16 cellular contexts compared by ENCODE assay signal in genomic region chr9:13181652-13182051, GRCh38.
DNase-seq lines count a peak whose midpoint lies in the region; ATAC-seq and TF ChIP-seq lines count a peak whose summit lies in the region.
"Had no signal": no experiment of that assay in that cellular context is flagged by ENCODE, and none has a peak within 500 bp of the region (broad histone marks: within the 10 kb centered on the region; RNA-seq: fewer than 3 reads in every experiment).

No MANE protein-coding gene starts in this region.

- no peaks in the 10 kb centered on the region for H4K20me1 ChIP-seq in GM23338 (replicated peaks; ENCODE audit: insufficient read depth)

- no peaks in the 10 kb centered on the region for H3K9me2 ChIP-seq in GM23338 (ENCODE audit: insufficient read depth)

- ATAC-seq in GM23338, result no peak
- no peak for ATAC-seq in HG03159 (IDR thresholded peaks at IDR 0.05; ENCODE audit: unreplicated experiment)
- ATAC-seq in GM21825 (IDR thresholded peaks at IDR 0.05; ENCODE audit: unreplicated experiment), result no peak
- ATAC-seq in stimulated activated naive CD8-positive, alpha-beta T cell treated with anti-CD3 and anti-CD28 coated beads, Interleukin-15, Interleukin-2, amounts not matched to agents 100 U/mL and 50 U/mL, for 24 hours, result no peak
- ATAC-seq: activated T-cell treated with anti-CD3 and anti-CD28 coated beads, Interleukin-2, amount 50 U/mL, for 72 hours; CD8-positive, alpha-beta T cell; gastroesophageal sphincter; left lung had no signal

- H2BK120ac ChIP-seq in trophoblast cell (ENCODE audit: insufficient read depth, low read length, poor library complexity), result no peak overlapping the region

- no peak overlapping the region for H4K8ac ChIP-seq in trophoblast cell (ENCODE audit: low read depth, low read length)

- H2AFZ ChIP-seq in GM23338 (no peak overlapping the region), trophoblast cell (ENCODE audit: insufficient read depth, low read length, poor library complexity) (no peak overlapping the region)

- H3K4me1 ChIP-seq in GM23338 (ENCODE audit: insufficient read depth) (no peaks in the 10 kb centered on the region), trophoblast cell (ENCODE audit: control insufficient read depth in 1 of 2, insufficient read depth in 2 of 2, low read length in 2 of 2) (peaks cover 2% of the 10 kb centered on the region in 2 experiments)
- H3K4me1 ChIP-seq: left lung had no signal

- peaks cover 19% of the 10 kb centered on the region; the same call in 1 of the 2 replicates for H3K36me3 ChIP-seq in GM23338 (ENCODE audit: insufficient read depth)
- no peaks in the 10 kb centered on the region for H3K36me3 ChIP-seq in trophoblast cell (ENCODE audit: control insufficient read depth in 1 of 2, insufficient read depth in 2 of 2, low read length in 2 of 2)

- no peaks in the 10 kb centered on the region for H3K4me1 Mint-ChIP-seq in GM23338

- H3F3A ChIP-seq in GM23338 (replicated peaks; ENCODE audit: low read depth), result no peaks in the 10 kb centered on the region

- H3K27me3 ChIP-seq in GM23338 (ENCODE audit: insufficient read depth) (no peaks in the 10 kb centered on the region), trophoblast cell (ENCODE audit: insufficient read depth, low read length) (no peaks in the 10 kb centered on the region)
- H3K27me3 ChIP-seq: gastroesophageal sphincter, left lung had no signal

- H3K4ac ChIP-seq in trophoblast cell (ENCODE audit: low read depth, low read length), result no peak overlapping the region

- H3K9me3 ChIP-seq in trophoblast cell (ENCODE audit: insufficient read depth, low read depth, low read length), result no peaks in the 10 kb centered on the region
- H3K9me3 ChIP-seq: gastroesophageal sphincter, left lung had no signal

- H3K4me2 ChIP-seq in GM23338 (no peak overlapping the region), trophoblast cell (ENCODE audit: low read length) (no peak overlapping the region)
- H3K4me2 ChIP-seq: smooth muscle cell had no signal

- DNase-seq in GM23338 (ENCODE audit: low spot score) (peak; percentile 9), NCI-H82 (lab: John Stamatoyannopoulos, UW) (peak; percentile 90), fibroblast of gingiva (ENCODE audit: low read depth) (peak; percentile 13), trophoblast cell (peak; percentile 98 to 99)
- DNase-seq in stimulated activated naive CD8-positive, alpha-beta T cell treated with anti-CD3 and anti-CD28 coated beads, Interleukin-15, Interleukin-2, amounts not matched to agents 100 U/mL and 50 U/mL, for 24 hours, result no peak
- DNase-seq: activated CD4-positive, alpha-beta T cell treated with anti-CD3 and anti-CD28 coated beads for 48 hours; activated T-cell treated with anti-CD3 and anti-CD28 coated beads, Interleukin-2, amount 50 U/mL, for 72 hours; CD8-positive, alpha-beta T cell; left lung; NCI-H1930; T-helper 1 cell had no signal

- H3K79me2 ChIP-seq in GM23338 (replicated peaks; ENCODE audit: insufficient read depth) (no peaks in the 10 kb centered on the region), trophoblast cell (ENCODE audit: control insufficient read depth, insufficient read depth, low read length, poor library complexity) (no peaks in the 10 kb centered on the region)

- H3K4me3 ChIP-seq in GM23338, result no peak overlapping the region
- H3K4me3 ChIP-seq in trophoblast cell (ENCODE audit: low read depth, low read length), result no peak overlapping the region
- H3K4me3 ChIP-seq: gastroesophageal sphincter, left lung, smooth muscle cell had no signal

- no peak overlapping the region for H2AK5ac ChIP-seq in trophoblast cell (ENCODE audit: low read length)

- no peak overlapping the region for H4K12ac ChIP-seq in trophoblast cell (ENCODE audit: low read depth, low read length)

- no peak overlapping the region for H4K91ac ChIP-seq in trophoblast cell (ENCODE audit: low read depth, low read length)

- H3K27ac ChIP-seq in GM23338 (ENCODE audit: low read depth), result 0 out of 2 replicates have a peak overlapping the region, but pooled peaks have one; percentile 13
- H3K27ac ChIP-seq in trophoblast cell (ENCODE audit: low read depth, low read length), result peak overlapping the region; percentile 82
- H3K27ac ChIP-seq: gastroesophageal sphincter, left lung had no signal

- TF ChIP-seq CTCF in GM23338 (conservative IDR thresholded peaks at IDR 0.05; ENCODE audit: low read depth in 2 of 2), result no peak

- no peaks in the 10 kb centered on the region for H3K9me3 Mint-ChIP-seq in GM23338
- H3K9me3 Mint-ChIP-seq: activated T-cell treated with anti-CD3 and anti-CD28 coated beads, Interleukin-2, amount 50 U/mL, for 72 hours; neural crest cell had no signal

- no CpG with 5 or more reads among the region's 2 CpGs for WGBS in trophoblast cell (ENCODE audit: extremely low coverage, insufficient coverage, insufficient read length)

- peaks cover 4% of the 10 kb centered on the region for H3K79me1 ChIP-seq in trophoblast cell (ENCODE audit: low read length)

- peaks cover 8% of the 10 kb centered on the region; the same call in 1 of the 3 replicates for H3K36me3 Mint-ChIP-seq in GM23338 (ENCODE audit: low read depth)
- H3K36me3 Mint-ChIP-seq: CD8-positive, alpha-beta T cell had no signal

- H3K27me3 Mint-ChIP-seq in GM23338 (ENCODE audit: insufficient read depth, low read depth, poor library complexity), result peaks cover 2% of the 10 kb centered on the region

- no peak overlapping the region for H3K27ac Mint-ChIP-seq in GM23338
- H3K27ac Mint-ChIP-seq: activated T-cell treated with anti-CD3 and anti-CD28 coated beads, Interleukin-2, amount 50 U/mL, for 72 hours; CD8-positive, alpha-beta T cell had no signal

- H3K9ac ChIP-seq in trophoblast cell (ENCODE audit: low read length), result no peak overlapping the region

- H3K18ac ChIP-seq in trophoblast cell (ENCODE audit: low read length), result no peak overlapping the region

- no peak overlapping the region for H3K23ac ChIP-seq in trophoblast cell (ENCODE audit: low read length)

- H3K4me3 Mint-ChIP-seq in GM23338, result no peak overlapping the region
- H3K4me3 Mint-ChIP-seq: activated T-cell treated with anti-CD3 and anti-CD28 coated beads, Interleukin-2, amount 50 U/mL, for 72 hours; CD8-positive, alpha-beta T cell; neural crest cell had no signal

- H2BK5ac ChIP-seq in trophoblast cell (ENCODE audit: low read depth, low read length, poor library complexity), result no peak overlapping the region

- no peak overlapping the region for H3K14ac ChIP-seq in trophoblast cell (ENCODE audit: low read length)

- no peak overlapping the region for H2BK12ac ChIP-seq in trophoblast cell (ENCODE audit: low read length)

TF ChIP-seq in GM23338, 12 proteins besides CTCF, POLR2A, EP300 and RAD21 (continues in another document):
- TF ChIP-seq STAT1 (IDR thresholded peaks at IDR 0.05; ENCODE audit: unreplicated experiment) (no peak), REST (IDR thresholded peaks at IDR 0.05; ENCODE audit: unreplicated experiment) (no peak), ETS1 (IDR thresholded peaks at IDR 0.05) (no peak), ZNF331 (CRISPR knock-in tag; IDR thresholded peaks at IDR 0.05; ENCODE audit: low read depth) (no peak), EZH2 (IDR thresholded peaks at IDR 0.05; ENCODE audit: low read depth, unreplicated experiment) (no peak), EZH2phosphoT487 (IDR thresholded peaks at IDR 0.05; ENCODE audit: unreplicated experiment) (no peak), NANOG (IDR thresholded peaks at IDR 0.05; ENCODE audit: borderline replicate concordance) (no peak), ZNF114 (CRISPR knock-in tag; IDR thresholded peaks at IDR 0.05) (no peak), JUNB (IDR thresholded peaks at IDR 0.05; ENCODE audit: unreplicated experiment) (no peak), POLR2AphosphoS5 (IDR thresholded peaks at IDR 0.05; ENCODE audit: low read depth) (no peak)
